9 cellular contexts compared by ENCODE assay signal in genomic region chr20:31739550-31739863, GRCh38. TPM values are rescaled to one million over a fixed set of nuclear protein-coding genes. Genes with fewer than 3 reads are reported as not detected.
DNase-seq lines count a peak whose midpoint lies in the region; ATAC-seq and TF ChIP-seq lines count a peak whose summit lies in the region.
"Had no signal": no experiment of that assay in that cellular context is flagged by ENCODE, and none has a peak within 500 bp of the region (broad histone marks: within the 10 kb centered on the region; RNA-seq: fewer than 3 reads in every experiment).

No MANE protein-coding gene starts in this region.

- DNase-seq in BJ (ENCODE audit: low read depth): no peak
- no peak for DNase-seq in cardiac fibroblast (ENCODE audit: low read depth in 2 of 2)
- DNase-seq in stimulated activated CD4-positive, alpha-beta T cell treated with anti-CD3 and anti-CD28 coated beads, Interleukin-15, amount 100 ng/mL, for 24 hours: no peak
- DNase-seq in SKM-1 treated with dmso at 0.1 percent for 144 hours (lab: John Stamatoyannopoulos, UW; ENCODE audit: unreplicated experiment): no peak
- DNase-seq in HFFc6: no peak
- DNase-seq in GF-D8 (lab: John Stamatoyannopoulos, UW): no peak

- no peak overlapping the region for H3K27ac Mint-ChIP-seq in HFFc6
- H3K27ac Mint-ChIP-seq: activated naive CD8-positive, alpha-beta T cell had no signal

- CTCF ChIA-PET in BJ (lab: Yijun Ruan, JAX): interaction anchor here (1.6 to 2.3 kb wide), 3 partner anchors 15 to 105 kb away, joined by 4 to 12 read pairs (median 4); no protein-coding TSS in a partner anchor

- H3K27me3 ChIP-seq in BJ (ENCODE audit: control insufficient read depth, insufficient read depth, low read length) (no peaks in the 10 kb centered on the region), muscle layer of duodenum (ENCODE audit: low read depth, low read length) (no peaks in the 10 kb centered on the region)

- ATAC-seq in HG02970 (IDR thresholded peaks at IDR 0.05; ENCODE audit: low FRiP score, unreplicated experiment): peak; percentile 5

- no peaks in the 10 kb centered on the region for H3K27me3 Mint-ChIP-seq in HFFc6 (ENCODE audit: insufficient read depth)
- H3K27me3 Mint-ChIP-seq: activated naive CD8-positive, alpha-beta T cell had no signal

- H3K36me3 ChIP-seq in BJ (ENCODE audit: control insufficient read depth, insufficient read depth, low read length): no peaks in the 10 kb centered on the region
- no peaks in the 10 kb centered on the region for H3K36me3 ChIP-seq in muscle layer of duodenum (ENCODE audit: control insufficient read depth in 1 of 2, insufficient read depth in 2 of 2, low read length in 2 of 2)

- peak overlapping the region; percentile 63 for H3K4me3 ChIP-seq in BJ (ENCODE audit: low read depth, low read length)
- peak overlapping the region; percentile 92 to 97 for H3K4me3 ChIP-seq in cardiac fibroblast (replicated peaks in 1 of 2; ENCODE audit: low read depth in 2 of 2, low read length in 2 of 2)
- H3K4me3 ChIP-seq in muscle layer of duodenum (ENCODE audit: low read depth in 1 of 2, low read length in 2 of 2): peak overlapping the region; percentile 82 to 96

- no peaks in the 10 kb centered on the region for H3K9me3 ChIP-seq in muscle layer of duodenum (ENCODE audit: control insufficient read depth in 1 of 2, low read length in 2 of 2)

- peaks cover 0 to 5% of the 10 kb centered on the region in 2 donors for H3K4me1 ChIP-seq in muscle layer of duodenum (ENCODE audit: control insufficient read depth in 1 of 2, insufficient read depth in 2 of 2, low read length in 2 of 2)

- peaks cover 6% of the 10 kb centered on the region for H3K4me1 Mint-ChIP-seq in HFFc6 (ENCODE audit: low read depth)

- no peaks in the 10 kb centered on the region; the same call in 1 of the 2 replicates for H3K36me3 Mint-ChIP-seq in HFFc6 (ENCODE audit: low read depth)
- H3K36me3 Mint-ChIP-seq: activated naive CD8-positive, alpha-beta T cell had no signal

- H3K4me3 Mint-ChIP-seq in HFFc6: no peak overlapping the region
- H3K4me3 Mint-ChIP-seq: activated naive CD8-positive, alpha-beta T cell had no signal

- POLR2A ChIA-PET in BJ (lab: Charles Lee): interaction anchor here (1.2 kb wide), 1 partner anchor 15 kb away, joined by 4 read pairs; no protein-coding TSS in a partner anchor

- TF ChIP-seq CTCF in BJ (IDR thresholded peaks at IDR 0.05; ENCODE audit: insufficient read depth, low read depth, low read length) (no peak), cardiac fibroblast (IDR thresholded peaks at IDR 0.05; ENCODE audit: low read depth, low read length) (no peak), HFFc6 (IDR thresholded peaks at IDR 0.05) (no peak)

- no peaks in the 10 kb centered on the region for H3K9me3 Mint-ChIP-seq in HFFc6

- peak overlapping the region; percentile 70 for H3K27ac ChIP-seq in muscle layer of duodenum (ENCODE audit: low read length)

RNA-seq across cellular contexts. Expression of gene TPX2, which starts 0.4 kb away (rescaled TPM):
- polyA plus RNA-seq in BJ (2011; rRNA removed): 29.9 and 39.2 TPM in 2 replicates
- 17.3 and 20.5 TPM in 2 replicates for polyA minus RNA-seq in BJ (2011; rRNA and poly(A)+ RNA removed)
- total RNA-seq in HFFc6 (2021; fragmentation: NEBNext Ultra II Directional; extraction: Animal tissue kit (Norgen Biotek cat#: 25700)): 100 to 1,000 TPM in 4 of 6 experiments, 10 to 100 TPM in 2; 51.0 to 117 (median 107) TPM

RNA-seq across cellular contexts. Expression of gene BCL2L1, which starts 16.8 kb away (rescaled TPM):
- polyA plus RNA-seq in BJ (2011; rRNA removed): 73.2 and 90.7 TPM in 2 replicates
- 33.1 and 46.3 TPM in 2 replicates for polyA minus RNA-seq in BJ (2011; rRNA and poly(A)+ RNA removed)
- total RNA-seq in HFFc6 (2021; fragmentation: NEBNext Ultra II Directional; extraction: Animal tissue kit (Norgen Biotek cat#: 25700)): 100 to 1,000 TPM; 111 to 122 (median 117) TPM
